In the genomic region with DNA sequence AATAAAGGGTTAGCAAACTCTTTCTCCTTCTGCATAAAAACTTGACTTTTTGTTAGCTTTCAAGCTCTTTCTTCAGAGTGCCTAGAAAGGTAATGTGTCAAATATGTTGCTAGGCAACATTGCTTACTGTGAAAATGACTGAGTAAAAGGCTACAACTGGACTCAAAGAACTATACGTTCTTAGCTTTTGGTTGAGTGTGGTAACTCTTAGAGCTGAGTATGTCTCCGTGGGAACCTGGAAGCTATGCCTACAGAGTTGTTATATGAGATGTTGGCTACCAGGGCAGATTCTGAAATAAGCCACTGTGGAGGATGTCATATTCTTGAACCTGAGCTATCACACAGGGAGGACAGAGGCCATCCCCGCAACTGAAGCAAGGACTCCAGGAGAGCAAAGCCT, we compare ENCODE assay signal across 17 cellular contexts.
"Had no signal": no experiment of that assay in that cellular context is flagged by ENCODE, and none has a peak within 500 bp of the region (broad histone marks: within the 10 kb centered on the region; RNA-seq: fewer than 3 reads in every experiment).

No MANE protein-coding gene starts in this region.

- H3K27ac ChIP-seq: epithelial cell of prostate, esophagus muscularis mucosa, gastrocnemius medialis, heart right ventricle, neutrophil, thoracic aorta, transverse colon had no signal

- H3K4me3 ChIP-seq: esophagus muscularis mucosa, gastrocnemius medialis, heart right ventricle, spleen, thoracic aorta, transverse colon had no signal

- H3K36me3 ChIP-seq: esophagus muscularis mucosa, gastrocnemius medialis, heart right ventricle, neutrophil, spleen, thoracic aorta, transverse colon had no signal

- DNase-seq: effector memory CD4-positive, alpha-beta T cell; gastrocnemius medialis; heart right ventricle; hypothalamus; kidney glomerular epithelial cell; spleen; stimulated activated CD4-positive, alpha-beta T cell treated with anti-CD3 and anti-CD28 coated beads, Interleukin-15, amount 100 ng/mL, for 24 hours; stimulated activated CD4-positive, alpha-beta T cell treated with anti-CD3 and anti-CD28 coated beads, Interleukin-1b, Interleukin-23, amount 100 ng/mL, for 48 hours; stimulated activated CD4-positive, alpha-beta T cell treated with anti-CD3 and anti-CD28 coated beads, Interleukin-4, amount 100 ng/mL, for 24 hours; stimulated activated naive CD8-positive, alpha-beta T cell treated with anti-CD3 and anti-CD28 coated beads, Interleukin-15, amount 100 ng/mL, for 72 hours; transverse colon had no signal

- H3K4me1 ChIP-seq: gastrocnemius medialis, heart right ventricle, spleen, transverse colon had no signal

- H3K27me3 ChIP-seq: esophagus muscularis mucosa, gastrocnemius medialis, heart right ventricle, neutrophil, spleen, transverse colon had no signal

- ATAC-seq: gastrocnemius medialis; heart right ventricle; sciatic nerve; stimulated activated memory B cell treated with anti-CD40 and anti-IgM and Interleukin-4, amounts not matched to agents 10 μg/mL and 1 μg/mL and 100 μg/mL, for 72 hours; stimulated activated naive CD8-positive, alpha-beta T cell treated with anti-CD3 and anti-CD28 coated beads, Interleukin-15, amount 100 ng/mL, for 72 hours had no signal

- H3K9me3 ChIP-seq: esophagus muscularis mucosa, gastrocnemius medialis, heart right ventricle, neutrophil, spleen, thoracic aorta, transverse colon had no signal
